9 cellular contexts compared by ENCODE assay signal in genomic region chr12:115752913-115753726, GRCh38.
DNase-seq lines count a peak whose midpoint lies in the region; ATAC-seq and TF ChIP-seq lines count a peak whose summit lies in the region.
"Had no signal": no experiment of that assay in that cellular context is flagged by ENCODE, and none has a peak within 500 bp of the region (broad histone marks: within the 10 kb centered on the region; RNA-seq: fewer than 3 reads in every experiment).

No MANE protein-coding gene starts in this region.

- H3K36me3 ChIP-seq in right lobe of liver, result no peaks in the 10 kb centered on the region
- H3K36me3 ChIP-seq in aorta (ENCODE audit: control insufficient read depth in 1 of 2, insufficient read depth in 2 of 2, low read length in 1 of 2), result no peaks in the 10 kb centered on the region

- no peak for TF ChIP-seq POLR2A in right lobe of liver (IDR thresholded peaks at IDR 0.05)

- WGBS in right lobe of liver (ENCODE audit: insufficient coverage, low coverage, low lambda C conversion rate, missing lambda C conversion rate), result 43% methylated on average over 5 of the region's 5 CpGs
- 61 to 65% methylated on average over 5 of the region's 5 CpGs for WGBS in aorta, 2 donors

- H3K4me3 Mint-ChIP-seq in activated CD8-positive, alpha-beta memory T cell treated with anti-CD3 and anti-CD28 coated beads, Interleukin-2, amount 10 ng/mL, durations not matched to agents 7 days and 5 days, result no peak overlapping the region
- H3K4me3 Mint-ChIP-seq: T-helper 1 cell treated with Interleukin-12 subunit alpha and Interleukin-12 subunit beta and Interleukin-4 antibody, amounts not matched to agents 30 μg/mL and 1 μg/mL, for 36 hours had no signal

- DNase-seq in DMS114 treated with DMSO at 0.1 percent for 48 hours (lab: John Stamatoyannopoulos, UW; ENCODE audit: unreplicated experiment) (peak; percentile 68), HK-2 (ENCODE audit: unreplicated experiment) (peak; percentile 13), NOMO-1 treated with DMSO at 0.1 percent for 48 hours (lab: John Stamatoyannopoulos, UW; ENCODE audit: unreplicated experiment) (peak; percentile 29), dermis blood vessel endothelial cell (peak; percentile 73), right lobe of liver (no peak), aorta (no peak)
- DNase-seq in activated CD8-positive, alpha-beta memory T cell treated with anti-CD3 and anti-CD28 coated beads, Interleukin-2, amount 10 ng/mL, durations not matched to agents 7 days and 5 days, result no peak

- peak; percentile 54 to 69 (median 62) for TF ChIP-seq CTCF in right lobe of liver (IDR thresholded peaks at IDR 0.05)

- H3K27ac ChIP-seq in right lobe of liver (no peak overlapping the region), aorta (ENCODE audit: low read depth in 1 of 2, low read length in 2 of 2) (no peak overlapping the region)

- H3K4me1 Mint-ChIP-seq in activated CD8-positive, alpha-beta memory T cell treated with anti-CD3 and anti-CD28 coated beads, Interleukin-2, amount 10 ng/mL, durations not matched to agents 7 days and 5 days, result no peaks in the 10 kb centered on the region

- ATAC-seq in right lobe of liver (peak; percentile 87 to 95 (median 94)), aorta (ENCODE audit: low FRiP score) (peak; percentile 86), HG03378 (IDR thresholded peaks at IDR 0.05; ENCODE audit: unreplicated experiment) (no peak)
- no peak for ATAC-seq in activated CD8-positive, alpha-beta memory T cell treated with anti-CD3 and anti-CD28 coated beads, Interleukin-2, amount 10 ng/mL, durations not matched to agents 7 days and 5 days

- H3K36me3 Mint-ChIP-seq in activated CD8-positive, alpha-beta memory T cell treated with anti-CD3 and anti-CD28 coated beads, Interleukin-2, amount 10 ng/mL, durations not matched to agents 7 days and 5 days, result no peaks in the 10 kb centered on the region

- H3K4me1 ChIP-seq in right lobe of liver (no peaks in the 10 kb centered on the region), aorta (ENCODE audit: control insufficient read depth in 1 of 2, insufficient read depth in 2 of 2, low read length in 2 of 2) (no peaks in the 10 kb centered on the region)

- no peak overlapping the region for H3K27ac Mint-ChIP-seq in activated CD8-positive, alpha-beta memory T cell treated with anti-CD3 and anti-CD28 coated beads, Interleukin-2, amount 10 ng/mL, durations not matched to agents 7 days and 5 days
- H3K27ac Mint-ChIP-seq: T-helper 1 cell treated with Interleukin-12 subunit alpha and Interleukin-12 subunit beta and Interleukin-4 antibody, amounts not matched to agents 30 μg/mL and 1 μg/mL, for 36 hours had no signal

- no peaks in the 10 kb centered on the region for H3K9me3 ChIP-seq in right lobe of liver
- no peaks in the 10 kb centered on the region for H3K9me3 ChIP-seq in aorta (ENCODE audit: control insufficient read depth, low read length)

- no peaks in the 10 kb centered on the region for H3K9me3 Mint-ChIP-seq in activated CD8-positive, alpha-beta memory T cell treated with anti-CD3 and anti-CD28 coated beads, Interleukin-2, amount 10 ng/mL, durations not matched to agents 7 days and 5 days (ENCODE audit: low read depth)
- H3K9me3 Mint-ChIP-seq: T-helper 1 cell treated with Interleukin-12 subunit alpha and Interleukin-12 subunit beta and Interleukin-4 antibody, amounts not matched to agents 30 μg/mL and 1 μg/mL, for 36 hours had no signal

- H3K4me3 ChIP-seq in right lobe of liver (no peak overlapping the region), aorta (ENCODE audit: low read length in 2 of 2) (no peak overlapping the region)

- intact Hi-C loops in right lobe of liver (cut with DNase I) (loop anchor here in 1 of 2 donors (5.0 kb wide), 1 partner anchor 1086 kb away; no protein-coding TSS in a partner anchor), aorta (cut with DNase I) (loop anchor here (2.0 kb wide), 1 partner anchor 1086 kb away; no protein-coding TSS in a partner anchor)

- H3K27me3 ChIP-seq in right lobe of liver (peaks cover 0 to 9% of the 10 kb centered on the region in 2 donors), aorta (ENCODE audit: control insufficient read depth in 1 of 2, insufficient read depth in 2 of 2, low read length in 1 of 2) (no peaks in the 10 kb centered on the region)

- CTCF ChIA-PET in activated CD8-positive, alpha-beta memory T cell treated with anti-CD3 and anti-CD28 coated beads, Interleukin-2, amount 10 ng/mL, durations not matched to agents 7 days and 5 days (lab: Charles Lee), result no interaction called here

- H3K27me3 Mint-ChIP-seq in activated CD8-positive, alpha-beta memory T cell treated with anti-CD3 and anti-CD28 coated beads, Interleukin-2, amount 10 ng/mL, durations not matched to agents 7 days and 5 days, result peaks cover 17% of the 10 kb centered on the region

Comparison
In these comparisons a context has a peak if more than half of its experiments do, and no peak if none do; other contexts are left out.
1. DNase-seq: peak in DMS114 treated with DMSO at 0.1 percent for 48 hours (single experiment), HK-2 (single experiment), NOMO-1 treated with DMSO at 0.1 percent for 48 hours (single experiment) and dermis blood vessel endothelial cell (single experiment); none in right lobe of liver (0 of 3), aorta (0 of 2) and activated CD8-positive, alpha-beta memory T cell treated with anti-CD3 and anti-CD28 coated beads, Interleukin-2, amount 10 ng/mL, durations not matched to agents 7 days and 5 days (single experiment).
2. ATAC-seq: peak in right lobe of liver (4 of 4) and aorta (single experiment); none in activated CD8-positive, alpha-beta memory T cell treated with anti-CD3 and anti-CD28 coated beads, Interleukin-2, amount 10 ng/mL, durations not matched to agents 7 days and 5 days (single experiment) and HG03378 (single experiment).